Comparison of ENCODE assay signal across 1 cellular context in the genomic region with DNA sequence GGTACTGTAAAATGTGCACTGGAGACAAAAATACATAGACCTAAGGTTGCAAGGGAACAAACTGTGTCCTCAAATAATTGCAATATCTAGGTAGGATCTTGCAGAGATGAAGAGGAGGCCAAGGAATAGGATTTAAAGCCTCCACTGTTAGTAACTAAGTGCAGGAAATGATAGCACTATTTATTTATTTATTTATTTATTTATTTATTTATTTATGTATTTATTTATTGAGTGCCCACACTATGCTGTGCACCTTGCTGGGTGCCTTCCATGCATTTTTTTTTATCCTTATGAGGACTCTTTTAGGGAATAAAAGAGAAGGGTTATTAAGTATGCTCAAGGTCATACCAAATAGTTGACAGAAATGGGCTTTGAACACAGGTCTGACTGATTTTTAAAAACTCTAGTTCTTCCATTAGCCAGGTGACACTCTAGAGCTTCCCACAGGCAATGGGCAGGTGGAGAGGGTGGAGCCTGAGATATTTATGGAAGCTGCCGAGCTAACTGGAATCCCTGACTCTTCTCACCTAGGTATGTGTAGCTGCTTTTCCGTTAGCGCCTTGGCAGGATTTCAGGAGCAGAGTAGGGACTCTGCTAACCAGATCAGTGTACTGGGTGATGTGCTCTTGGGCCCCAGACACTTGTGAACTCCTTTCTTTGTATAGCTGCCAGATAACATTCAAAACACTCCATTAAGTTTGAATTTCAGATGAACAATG.
TF ChIP-seq lines count a peak whose summit lies in the region.

No MANE protein-coding gene starts in this region.

TF ChIP-seq in HepG2, 621 proteins besides CTCF, POLR2A, EP300 and RAD21 (continued from another document):
- TF ChIP-seq, protein P1, sequence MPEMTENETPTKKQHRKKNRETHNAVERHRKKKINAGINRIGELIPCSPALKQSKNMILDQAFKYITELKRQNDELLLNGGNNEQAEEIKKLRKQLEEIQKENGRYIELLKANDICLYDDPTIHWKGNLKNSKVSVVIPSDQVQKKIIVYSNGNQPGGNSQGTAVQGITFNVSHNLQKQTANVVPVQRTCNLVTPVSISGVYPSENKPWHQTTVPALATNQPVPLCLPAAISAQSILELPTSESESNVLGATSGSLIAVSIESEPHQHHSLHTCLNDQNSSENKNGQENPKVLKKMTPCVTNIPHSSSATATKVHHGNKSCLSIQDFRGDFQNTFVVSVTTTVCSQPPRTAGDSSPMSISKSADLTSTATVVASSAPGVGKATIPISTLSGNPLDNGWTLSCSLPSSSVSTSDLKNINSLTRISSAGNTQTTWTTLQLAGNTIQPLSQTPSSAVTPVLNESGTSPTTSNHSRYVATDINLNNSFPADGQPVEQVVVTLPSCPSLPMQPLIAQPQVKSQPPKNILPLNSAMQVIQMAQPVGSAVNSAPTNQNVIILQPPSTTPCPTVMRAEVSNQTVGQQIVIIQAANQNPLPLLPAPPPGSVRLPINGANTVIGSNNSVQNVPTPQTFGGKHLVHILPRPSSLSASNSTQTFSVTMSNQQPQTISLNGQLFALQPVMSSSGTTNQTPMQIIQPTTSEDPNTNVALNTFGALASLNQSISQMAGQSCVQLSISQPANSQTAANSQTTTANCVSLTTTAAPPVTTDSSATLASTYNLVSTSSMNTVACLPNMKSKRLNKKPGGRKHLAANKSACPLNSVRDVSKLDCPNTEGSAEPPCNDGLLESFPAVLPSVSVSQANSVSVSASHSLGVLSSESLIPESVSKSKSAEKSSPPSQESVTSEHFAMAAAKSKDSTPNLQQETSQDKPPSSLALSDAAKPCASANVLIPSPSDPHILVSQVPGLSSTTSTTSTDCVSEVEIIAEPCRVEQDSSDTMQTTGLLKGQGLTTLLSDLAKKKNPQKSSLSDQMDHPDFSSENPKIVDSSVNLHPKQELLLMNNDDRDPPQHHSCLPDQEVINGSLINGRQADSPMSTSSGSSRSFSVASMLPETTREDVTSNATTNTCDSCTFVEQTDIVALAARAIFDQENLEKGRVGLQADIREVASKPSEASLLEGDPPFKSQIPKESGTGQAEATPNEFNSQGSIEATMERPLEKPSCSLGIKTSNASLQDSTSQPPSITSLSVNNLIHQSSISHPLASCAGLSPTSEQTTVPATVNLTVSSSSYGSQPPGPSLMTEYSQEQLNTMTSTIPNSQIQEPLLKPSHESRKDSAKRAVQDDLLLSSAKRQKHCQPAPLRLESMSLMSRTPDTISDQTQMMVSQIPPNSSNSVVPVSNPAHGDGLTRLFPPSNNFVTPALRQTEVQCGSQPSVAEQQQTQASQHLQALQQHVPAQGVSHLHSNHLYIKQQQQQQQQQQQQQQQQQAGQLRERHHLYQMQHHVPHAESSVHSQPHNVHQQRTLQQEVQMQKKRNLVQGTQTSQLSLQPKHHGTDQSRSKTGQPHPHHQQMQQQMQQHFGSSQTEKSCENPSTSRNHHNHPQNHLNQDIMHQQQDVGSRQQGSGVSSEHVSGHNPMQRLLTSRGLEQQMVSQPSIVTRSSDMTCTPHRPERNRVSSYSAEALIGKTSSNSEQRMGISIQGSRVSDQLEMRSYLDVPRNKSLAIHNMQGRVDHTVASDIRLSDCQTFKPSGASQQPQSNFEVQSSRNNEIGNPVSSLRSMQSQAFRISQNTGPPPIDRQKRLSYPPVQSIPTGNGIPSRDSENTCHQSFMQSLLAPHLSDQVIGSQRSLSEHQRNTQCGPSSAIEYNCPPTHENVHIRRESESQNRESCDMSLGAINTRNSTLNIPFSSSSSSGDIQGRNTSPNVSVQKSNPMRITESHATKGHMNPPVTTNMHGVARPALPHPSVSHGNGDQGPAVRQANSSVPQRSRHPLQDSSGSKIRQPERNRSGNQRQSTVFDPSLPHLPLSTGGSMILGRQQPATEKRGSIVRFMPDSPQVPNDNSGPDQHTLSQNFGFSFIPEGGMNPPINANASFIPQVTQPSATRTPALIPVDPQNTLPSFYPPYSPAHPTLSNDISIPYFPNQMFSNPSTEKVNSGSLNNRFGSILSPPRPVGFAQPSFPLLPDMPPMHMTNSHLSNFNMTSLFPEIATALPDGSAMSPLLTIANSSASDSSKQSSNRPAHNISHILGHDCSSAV (CRISPR knock-in tag; IDR thresholded peaks at IDR 0.05; ENCODE audit: borderline replicate concordance) = no peak
- TF ChIP-seq NFATC3 (CRISPR knock-in tag; IDR thresholded peaks at IDR 0.05) (no peak), ZNF121 (CRISPR knock-in tag; IDR thresholded peaks at IDR 0.05) (no peak), MBNL3 (CRISPR knock-in tag; conservative IDR thresholded peaks at IDR 0.05) (no peak), ZNF703 (CRISPR knock-in tag; IDR thresholded peaks at IDR 0.05; ENCODE audit: borderline replicate concordance) (no peak)
- TF ChIP-seq, protein P2, sequence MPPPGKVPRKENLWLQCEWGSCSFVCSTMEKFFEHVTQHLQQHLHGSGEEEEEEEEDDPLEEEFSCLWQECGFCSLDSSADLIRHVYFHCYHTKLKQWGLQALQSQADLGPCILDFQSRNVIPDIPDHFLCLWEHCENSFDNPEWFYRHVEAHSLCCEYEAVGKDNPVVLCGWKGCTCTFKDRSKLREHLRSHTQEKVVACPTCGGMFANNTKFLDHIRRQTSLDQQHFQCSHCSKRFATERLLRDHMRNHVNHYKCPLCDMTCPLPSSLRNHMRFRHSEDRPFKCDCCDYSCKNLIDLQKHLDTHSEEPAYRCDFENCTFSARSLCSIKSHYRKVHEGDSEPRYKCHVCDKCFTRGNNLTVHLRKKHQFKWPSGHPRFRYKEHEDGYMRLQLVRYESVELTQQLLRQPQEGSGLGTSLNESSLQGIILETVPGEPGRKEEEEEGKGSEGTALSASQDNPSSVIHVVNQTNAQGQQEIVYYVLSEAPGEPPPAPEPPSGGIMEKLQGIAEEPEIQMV (CRISPR knock-in tag; IDR thresholded peaks at IDR 0.05; ENCODE audit: low read depth) = no peak
TF ChIP-seq in HepG2: peak in this region for 0.
